In genomic region chr14:104510216-104510615, GRCh38 we compare ENCODE assay signal across 25 cellular contexts.
"Had no signal": no experiment of that assay in that cellular context is flagged by ENCODE, and none has a peak within 500 bp of the region (broad histone marks: within the 10 kb centered on the region; RNA-seq: fewer than 3 reads in every experiment).

No MANE protein-coding gene starts in this region.

- H3K36me3 Mint-ChIP-seq: activated naive CD8-positive, alpha-beta T cell treated with anti-CD3 and anti-CD28 coated beads for 36 hours had no signal

- ATAC-seq: activated CD4-positive, alpha-beta T cell treated with anti-CD3 and anti-CD28 coated beads for 36 hours; left lung; mucosa of descending colon; pancreas had no signal

- H3K4me3 ChIP-seq: adrenal gland, body of pancreas, esophagus muscularis mucosa, left lung, lung, mucosa of descending colon, pancreas, psoas muscle, tibial nerve had no signal

- H3K36me3 ChIP-seq: adrenal gland, esophagus muscularis mucosa, left lung, pancreas, tibial nerve had no signal

- H3K4me1 Mint-ChIP-seq: activated CD4-positive, alpha-beta T cell treated with anti-CD3 and anti-CD28 coated beads for 36 hours; activated naive CD8-positive, alpha-beta T cell treated with anti-CD3 and anti-CD28 coated beads for 36 hours; endodermal cell; nephron had no signal

- H3K9me3 ChIP-seq: adrenal gland, body of pancreas, left lung, mucosa of descending colon, pancreas, psoas muscle had no signal

- H3K4me3 Mint-ChIP-seq: activated CD4-positive, alpha-beta T cell treated with anti-CD3 and anti-CD28 coated beads for 36 hours; activated naive CD4-positive, alpha-beta T cell treated with anti-CD3 and anti-CD28 coated beads for 36 hours; activated naive CD8-positive, alpha-beta T cell treated with anti-CD3 and anti-CD28 coated beads for 36 hours; activated T-helper 1 cell treated with anti-CD3 and anti-CD28 coated beads, Interleukin-12 subunit alpha, Interleukin-12 subunit beta, Interleukin-2, Interleukin-4 antibody, amounts not matched to agents 30 ng/mL and 10 ng/mL and 1 ng/mL, durations not matched to agents 14 hours and 24 hours and 36 hours; endodermal cell; nephron; T-helper 2 cell treated with Interferon-gamma antibody and Interleukin-4, amounts not matched to agents 5 μg/mL and 100 μg/mL, for 36 hours had no signal

- H3K27ac Mint-ChIP-seq: activated CD4-positive, alpha-beta T cell treated with anti-CD3 and anti-CD28 coated beads for 36 hours; activated naive CD4-positive, alpha-beta T cell treated with anti-CD3 and anti-CD28 coated beads for 36 hours; activated naive CD8-positive, alpha-beta T cell treated with anti-CD3 and anti-CD28 coated beads for 36 hours; activated T-helper 1 cell treated with anti-CD3 and anti-CD28 coated beads, Interleukin-12 subunit alpha, Interleukin-12 subunit beta, Interleukin-2, Interleukin-4 antibody, amounts not matched to agents 30 ng/mL and 10 ng/mL and 1 ng/mL, durations not matched to agents 14 hours and 24 hours and 36 hours; endodermal cell; nephron; T-helper 2 cell treated with Interferon-gamma antibody and Interleukin-4, amounts not matched to agents 5 μg/mL and 100 μg/mL, for 36 hours had no signal

- H3K9me3 Mint-ChIP-seq: activated naive CD4-positive, alpha-beta T cell treated with anti-CD3 and anti-CD28 coated beads for 36 hours; activated naive CD8-positive, alpha-beta T cell treated with anti-CD3 and anti-CD28 coated beads for 36 hours; activated T-helper 1 cell treated with anti-CD3 and anti-CD28 coated beads, Interleukin-12 subunit alpha, Interleukin-12 subunit beta, Interleukin-2, Interleukin-4 antibody, amounts not matched to agents 30 ng/mL and 10 ng/mL and 1 ng/mL, durations not matched to agents 14 hours and 24 hours and 36 hours; T-helper 2 cell treated with Interferon-gamma antibody and Interleukin-4, amounts not matched to agents 5 μg/mL and 100 μg/mL, for 36 hours had no signal

- DNase-seq: activated CD4-positive, alpha-beta T cell treated with anti-CD3 and anti-CD28 coated beads for 36 hours; activated CD4-positive, CD25-positive, alpha-beta regulatory T cell; activated CD8-positive, alpha-beta memory T cell treated with anti-CD3 and anti-CD28 coated beads, Interleukin-2, amount 50 U/mL, for 4 hours; activated effector memory CD4-positive, alpha-beta T cell treated with anti-CD3 and anti-CD28 coated beads, Interleukin-2, amount 50 U/mL, for 16 hours; activated naive CD4-positive, alpha-beta T cell treated with anti-CD3 and anti-CD28 coated beads for 36 hours; activated naive CD8-positive, alpha-beta T cell treated with anti-CD3 and anti-CD28 coated beads for 36 hours; activated T-cell treated with anti-CD3 and anti-CD28 coated beads, Interleukin-2, amount 50 U/mL, for 1 hour; cortex of kidney; left lung; mucosa of descending colon; stimulated activated CD4-positive, alpha-beta T cell treated with anti-CD3 and anti-CD28 coated beads, Interleukin-15, amount 100 ng/mL, for 24 hours; stimulated activated naive CD4-positive, alpha-beta T cell treated with Interleukin-2 at 50 U/mL for 16 hours; T-helper 1 cell had no signal

- H3K27me3 ChIP-seq: body of pancreas, pancreas, tibial nerve had no signal

- H3K4me1 ChIP-seq: adrenal gland, body of pancreas, esophagus muscularis mucosa, foreskin keratinocyte, left lung, pancreas, psoas muscle, tibial nerve had no signal

- H3K27ac ChIP-seq: adrenal gland, body of pancreas, esophagus muscularis mucosa, foreskin keratinocyte, left lung, pancreas, psoas muscle, tibial nerve had no signal
